12 cellular contexts compared by ENCODE assay signal in genomic region chr2:217946071-217946470, GRCh38.
"Had no signal": no experiment of that assay in that cellular context is flagged by ENCODE, and none has a peak within 500 bp of the region (broad histone marks: within the 10 kb centered on the region; RNA-seq: fewer than 3 reads in every experiment).

No MANE protein-coding gene starts in this region.

- H3K27me3 ChIP-seq: right lobe of liver, testis had no signal

- DNase-seq: activated CD4-positive, alpha-beta memory T cell treated with anti-CD3 and anti-CD28 coated beads for 36 hours; activated CD4-positive, alpha-beta T cell treated with anti-CD3 and anti-CD28 coated beads for 1 hour; activated CD8-positive, alpha-beta memory T cell treated with anti-CD3 and anti-CD28 coated beads, Interleukin-2, amount 50 U/mL, for 4 hours; activated naive CD4-positive, alpha-beta T cell treated with Interleukin-2 at 50 U/mL for 16 hours; effector memory CD4-positive, alpha-beta T cell; immature natural killer cell; stimulated activated naive CD4-positive, alpha-beta T cell; testis had no signal

- H3K4me3 Mint-ChIP-seq: activated CD4-positive, alpha-beta memory T cell treated with anti-CD3 and anti-CD28 coated beads for 36 hours; immature natural killer cell; T-helper 2 cell treated with Interferon-gamma antibody and Interleukin-4, amounts not matched to agents 5 μg/mL and 100 μg/mL, for 36 hours had no signal

- H3K27ac ChIP-seq: epithelial cell of prostate, right lobe of liver had no signal

- H3K36me3 ChIP-seq: right lobe of liver had no signal

- ATAC-seq: left cardiac atrium, right lobe of liver had no signal

- H3K27ac Mint-ChIP-seq: activated CD4-positive, alpha-beta memory T cell treated with anti-CD3 and anti-CD28 coated beads for 36 hours; immature natural killer cell; T-helper 2 cell treated with Interferon-gamma antibody and Interleukin-4, amounts not matched to agents 5 μg/mL and 100 μg/mL, for 36 hours had no signal

- H3K36me3 Mint-ChIP-seq: activated CD4-positive, alpha-beta memory T cell treated with anti-CD3 and anti-CD28 coated beads for 36 hours; immature natural killer cell had no signal

- H3K4me3 ChIP-seq: right lobe of liver, testis had no signal

- H3K9me3 Mint-ChIP-seq: activated CD4-positive, alpha-beta memory T cell treated with anti-CD3 and anti-CD28 coated beads for 36 hours; immature natural killer cell; T-helper 2 cell treated with Interferon-gamma antibody and Interleukin-4, amounts not matched to agents 5 μg/mL and 100 μg/mL, for 36 hours had no signal

- H3K9me3 ChIP-seq: right lobe of liver, testis had no signal
